In genomic region chr1:204466416-204467405, GRCh38 we compare ENCODE assay signal across 8 cellular contexts. TPM values are rescaled to one million over a fixed set of nuclear protein-coding genes. Genes with fewer than 3 reads are reported as not detected.
DNase-seq lines count a peak whose midpoint lies in the region; ATAC-seq and TF ChIP-seq lines count a peak whose summit lies in the region.

No MANE protein-coding gene starts in this region.

- H4K20me1 ChIP-seq in mammary epithelial cell (ENCODE audit: insufficient read depth, low read length), result no peaks in the 10 kb centered on the region

- H3K9me3 Mint-ChIP-seq in dendritic cell treated with granulocyte-macrophage colony-stimulating factor and Interleukin-4, amounts not matched to agents 40 ng/mL and 50 ng/mL, for 4 days, result no peaks in the 10 kb centered on the region
- H3K9me3 Mint-ChIP-seq in activated CD4-positive, alpha-beta memory T cell treated with anti-CD3 and anti-CD28 coated beads for 36 hours, result no peaks in the 10 kb centered on the region

- POLR2A ChIA-PET in activated CD4-positive, alpha-beta memory T cell treated with anti-CD3 and anti-CD28 coated beads for 36 hours (lab: Charles Lee), result interaction anchor here (1.1 kb wide), 1 partner anchor 27 kb away, joined by 4 read pairs; no protein-coding TSS in a partner anchor

- H3K79me1 ChIP-seq in mesenchymal stem cell (replicated peaks; ENCODE audit: low read length, poor library complexity, severe bottlenecking), result no peaks in the 10 kb centered on the region

- H3K27me3 ChIP-seq in breast epithelium, result no peaks in the 10 kb centered on the region
- H3K27me3 ChIP-seq in mammary epithelial cell (ENCODE audit: insufficient read depth, low read length), result no peaks in the 10 kb centered on the region
- H3K27me3 ChIP-seq in mucosa of stomach (ENCODE audit: control insufficient read depth, insufficient read depth, low read length), result no peaks in the 10 kb centered on the region
- H3K27me3 ChIP-seq in uterus, result no peaks in the 10 kb centered on the region
- H3K27me3 ChIP-seq in mesenchymal stem cell (ENCODE audit: control insufficient read depth in 1 of 2, insufficient read depth in 1 of 2, low read length in 2 of 2), result peaks cover 0 to 31% of the 10 kb centered on the region in 2 experiments

- TF ChIP-seq CTCF in breast epithelium (IDR thresholded peaks at IDR 0.05) (no peak), mammary epithelial cell (conservative IDR thresholded peaks at IDR 0.05 in 1 of 2, IDR thresholded peaks at IDR 0.05 in 1 of 2; ENCODE audit: extremely low read depth in 1 of 2, insufficient read depth in 1 of 2, low read depth in 1 of 2, low read length in 2 of 2) (no peak), uterus (IDR thresholded peaks at IDR 0.05) (no peak)

- TF ChIP-seq POLR2A in breast epithelium (IDR thresholded peaks at IDR 0.05) (no peak), uterus (IDR thresholded peaks at IDR 0.05) (no peak)

- H3K4me3 ChIP-seq in breast epithelium (peak overlapping the region in 1 of 3 donors; percentile 6), mammary epithelial cell (replicated peaks in 1 of 3; ENCODE audit: insufficient read depth in 1 of 3, low read depth in 2 of 3, low read length in 3 of 3) (no peak overlapping the region), mucosa of stomach (ENCODE audit: low read length) (no peak overlapping the region), uterus (no peak overlapping the region), mesenchymal stem cell (ENCODE audit: insufficient read depth in 1 of 2, low read depth in 1 of 2, low read length in 2 of 2) (no peak overlapping the region)

- DNase-seq in breast epithelium (ENCODE audit: low spot score in 2 of 2), result no peak
- DNase-seq in mammary epithelial cell, result no peak
- no peak for DNase-seq in uterus
- no peak for DNase-seq in activated CD4-positive, alpha-beta memory T cell treated with anti-CD3 and anti-CD28 coated beads for 36 hours
- no peak for DNase-seq in mesenchymal stem cell

- in situ Hi-C loops in mammary epithelial cell (cut with MboI; ENCODE audit: low sequenced_read_pairs in 2 of 2), result no loop called here

- no peak overlapping the region for H2BK120ac ChIP-seq in mesenchymal stem cell (ENCODE audit: low read depth, low read length)

- no peak for ATAC-seq in GM18909 (IDR thresholded peaks at IDR 0.05; ENCODE audit: poor library complexity, unreplicated experiment)

- H2AK5ac ChIP-seq in mesenchymal stem cell (ENCODE audit: low read length, severe bottlenecking), result no peak overlapping the region

- H4K8ac ChIP-seq in mesenchymal stem cell (ENCODE audit: low read length), result no peak overlapping the region

- dilution Hi-C loops in mammary epithelial cell (cut with HindIII; ENCODE audit: low sequenced_read_pairs), result no loop called here

- no peak overlapping the region for H3K14ac ChIP-seq in mesenchymal stem cell (ENCODE audit: low read length in 2 of 2)

- no peak overlapping the region for H2BK5ac ChIP-seq in mesenchymal stem cell (ENCODE audit: low read depth, low read length, poor library complexity, severe bottlenecking)

- no TSS peak for BruUV-seq in mammary epithelial cell (replicated peaks; lab: Mats Ljungman, UMichigan)

- no peak overlapping the region for H3K4ac ChIP-seq in mesenchymal stem cell (ENCODE audit: low read depth in 1 of 2, low read length in 2 of 2)

- H2BK15ac ChIP-seq in mesenchymal stem cell (ENCODE audit: low read depth, poor library complexity, severe bottlenecking), result no peak overlapping the region

- no peak overlapping the region for H3K4me3 Mint-ChIP-seq in dendritic cell treated with granulocyte-macrophage colony-stimulating factor and Interleukin-4, amounts not matched to agents 40 ng/mL and 50 ng/mL, for 4 days
- no peak overlapping the region for H3K4me3 Mint-ChIP-seq in activated CD4-positive, alpha-beta memory T cell treated with anti-CD3 and anti-CD28 coated beads for 36 hours

- H3K9ac ChIP-seq in mammary epithelial cell (ENCODE audit: insufficient read depth, low read length) (no peak overlapping the region), mucosa of stomach (ENCODE audit: low read length) (peak overlapping the region; percentile 3), mesenchymal stem cell (ENCODE audit: low read length) (no peak overlapping the region)

- H3K79me2 ChIP-seq in mammary epithelial cell (ENCODE audit: insufficient read depth, low read length), result no peaks in the 10 kb centered on the region

- H3K4me1 Mint-ChIP-seq in dendritic cell treated with granulocyte-macrophage colony-stimulating factor and Interleukin-4, amounts not matched to agents 40 ng/mL and 50 ng/mL, for 4 days (ENCODE audit: low read depth), result peaks cover 45% of the 10 kb centered on the region
- peaks cover 51% of the 10 kb centered on the region for H3K4me1 Mint-ChIP-seq in activated CD4-positive, alpha-beta memory T cell treated with anti-CD3 and anti-CD28 coated beads for 36 hours (ENCODE audit: low read depth)

- no peak overlapping the region for H2AFZ ChIP-seq in mammary epithelial cell (ENCODE audit: low read depth, low read length)
- H2AFZ ChIP-seq in mesenchymal stem cell (ENCODE audit: low read depth, low read length), result no peak overlapping the region

- H3K23ac ChIP-seq in mesenchymal stem cell (ENCODE audit: low read length in 2 of 2), result no peak overlapping the region

- H3K4me2 ChIP-seq in mammary epithelial cell (ENCODE audit: insufficient read depth, low read depth, low read length) (no peak overlapping the region), mesenchymal stem cell (ENCODE audit: low read length, poor library complexity, severe bottlenecking) (no peak overlapping the region)

- WGBS in mammary epithelial cell (ENCODE audit: low coverage, missing lambda C conversion rate), result 30% methylated on average over 10 of the region's 17 CpGs
- WGBS in mesenchymal stem cell, result 90% methylated on average over 16 of the region's 17 CpGs

- no peak overlapping the region for H3K18ac ChIP-seq in mesenchymal stem cell (ENCODE audit: low read depth in 1 of 2, low read length in 2 of 2)

- H3K27ac ChIP-seq in breast epithelium (peak overlapping the region; percentile 79 to 83), mammary epithelial cell (ENCODE audit: insufficient read depth, low read depth, low read length) (no peak overlapping the region), uterus (peak overlapping the region; percentile 22 to 77), mesenchymal stem cell (ENCODE audit: low read length, poor library complexity, severe bottlenecking) (no peak overlapping the region)

- no peaks in the 10 kb centered on the region for H3K27me3 Mint-ChIP-seq in dendritic cell treated with granulocyte-macrophage colony-stimulating factor and Interleukin-4, amounts not matched to agents 40 ng/mL and 50 ng/mL, for 4 days
- no peaks in the 10 kb centered on the region for H3K27me3 Mint-ChIP-seq in activated CD4-positive, alpha-beta memory T cell treated with anti-CD3 and anti-CD28 coated beads for 36 hours

- H3K36me3 Mint-ChIP-seq in dendritic cell treated with granulocyte-macrophage colony-stimulating factor and Interleukin-4, amounts not matched to agents 40 ng/mL and 50 ng/mL, for 4 days (ENCODE audit: low read depth), result no peaks in the 10 kb centered on the region
- peaks cover 18% of the 10 kb centered on the region for H3K36me3 Mint-ChIP-seq in activated CD4-positive, alpha-beta memory T cell treated with anti-CD3 and anti-CD28 coated beads for 36 hours

- CTCF ChIA-PET in mammary epithelial cell (lab: Charles Lee; ENCODE audit: low non-redundant PET), result interaction anchor here (0.6 kb wide), 1 partner anchor 35 kb away, joined by 9 read pairs; no protein-coding TSS in a partner anchor
- CTCF ChIA-PET in activated CD4-positive, alpha-beta memory T cell treated with anti-CD3 and anti-CD28 coated beads for 36 hours (lab: Charles Lee), result interaction anchor here (0.7 to 6.2 kb wide), 6 partner anchors 13 to 36 kb away, joined by 3 to 41 read pairs (median 4); partner anchors contain the start of gene PIK3C2B

- H2BK12ac ChIP-seq in mesenchymal stem cell (ENCODE audit: low read length in 2 of 2), result no peak overlapping the region

- H3K9me3 ChIP-seq in breast epithelium (no peaks in the 10 kb centered on the region), mammary epithelial cell (replicated peaks; ENCODE audit: insufficient read depth, low read length) (no peaks in the 10 kb centered on the region), mucosa of stomach (ENCODE audit: control insufficient read depth, low read length) (no peaks in the 10 kb centered on the region), uterus (no peaks in the 10 kb centered on the region), mesenchymal stem cell (ENCODE audit: control insufficient read depth, low read length) (no peaks in the 10 kb centered on the region)

- intact Hi-C loops in breast epithelium (cut with DNase I; ENCODE audit: low total_unique reads), result no loop called here
- intact Hi-C loops in mammary epithelial cell (cut with micrococcal nuclease), result no loop called here
- intact Hi-C loops in dendritic cell treated with granulocyte-macrophage colony-stimulating factor and Interleukin-4, amounts not matched to agents 40 ng/mL and 50 ng/mL, for 4 days (cut with micrococcal nuclease), result no loop called here
- intact Hi-C loops in uterus (cut with DNase I; ENCODE audit: low total_unique reads), result no loop called here
- intact Hi-C loops in activated CD4-positive, alpha-beta memory T cell treated with anti-CD3 and anti-CD28 coated beads for 36 hours (cut with micrococcal nuclease), result no loop called here

- H3K36me3 ChIP-seq in breast epithelium, result no peaks in the 10 kb centered on the region
- no peaks in the 10 kb centered on the region for H3K36me3 ChIP-seq in mammary epithelial cell (ENCODE audit: insufficient read depth, low read length)
- H3K36me3 ChIP-seq in mucosa of stomach (ENCODE audit: control insufficient read depth, insufficient read depth, low read length), result peaks cover 17% of the 10 kb centered on the region
- no peaks in the 10 kb centered on the region for H3K36me3 ChIP-seq in uterus
- peaks cover 0 to 15% of the 10 kb centered on the region in 2 experiments for H3K36me3 ChIP-seq in mesenchymal stem cell (ENCODE audit: control insufficient read depth in 1 of 2, insufficient read depth in 2 of 2, low read depth in 1 of 2, low read length in 2 of 2)

- peak overlapping the region; percentile 78 for H3K27ac Mint-ChIP-seq in dendritic cell treated with granulocyte-macrophage colony-stimulating factor and Interleukin-4, amounts not matched to agents 40 ng/mL and 50 ng/mL, for 4 days
- no peak overlapping the region for H3K27ac Mint-ChIP-seq in activated CD4-positive, alpha-beta memory T cell treated with anti-CD3 and anti-CD28 coated beads for 36 hours

- no peak overlapping the region for H4K91ac ChIP-seq in mesenchymal stem cell (ENCODE audit: low read length)

- H3K4me1 ChIP-seq in breast epithelium, result peaks cover 4 to 10% of the 10 kb centered on the region in 2 donors
- peaks cover 4% of the 10 kb centered on the region for H3K4me1 ChIP-seq in mammary epithelial cell (ENCODE audit: insufficient read depth, low read length)
- H3K4me1 ChIP-seq in mucosa of stomach (ENCODE audit: control insufficient read depth, insufficient read depth, low read length), result peaks cover 16% of the 10 kb centered on the region
- H3K4me1 ChIP-seq in uterus, result peaks cover 0 to 13% of the 10 kb centered on the region in 2 donors
- no peaks in the 10 kb centered on the region for H3K4me1 ChIP-seq in mesenchymal stem cell (ENCODE audit: control insufficient read depth, insufficient read depth, low read depth, low read length)

RNA-seq across cellular contexts. Expression of gene PIK3C2B, which starts 27.9 kb away (rescaled TPM):
- total RNA-seq in breast epithelium (10 to 100 TPM; 17.6 to 31.5 (median 24.9) TPM), mammary epithelial cell (10 to 100 TPM in 1 of 2 donors, 1 to 10 TPM in 1; 7.5 to 14.5 TPM), uterus (10 to 100 TPM in 3 of 4 donors, 1 to 10 TPM in 1; 7.4 to 81.5 (median 38.3) TPM)
- 6.0 TPM for polyA plus RNA-seq in mammary epithelial cell
- 9.3 TPM for polyA minus RNA-seq in mammary epithelial cell
- total RNA-seq in activated CD4-positive, alpha-beta memory T cell treated with anti-CD3 and anti-CD28 coated beads for 36 hours, result 10 to 100 TPM; 43.4 to 46.4 TPM
- polyA plus RNA-seq in mesenchymal stem cell (2013, experiment 1 of 2), result 3.7 TPM
- 3.8 TPM for polyA plus RNA-seq in mesenchymal stem cell (2013, experiment 2 of 2)

RNA-seq across cellular contexts. Expression of gene MDM4, which starts 49.5 kb away (rescaled TPM):
- total RNA-seq in breast epithelium, result 100 to 1,000 TPM in 2 of 3 donors, 10 to 100 TPM in 1; 63.5 to 128 (median 103) TPM
- total RNA-seq in mammary epithelial cell, result 10 to 100 TPM; 21.7 to 37.1 TPM
- 5.1 TPM for polyA plus RNA-seq in mammary epithelial cell
- polyA minus RNA-seq in mammary epithelial cell, result 7.7 TPM
- total RNA-seq in uterus, result 100 to 1,000 TPM in 3 of 4 donors, 10 to 100 TPM in 1; 31.0 to 141 (median 134) TPM
- 10 to 100 TPM; 88.0 to 90.8 TPM for total RNA-seq in activated CD4-positive, alpha-beta memory T cell treated with anti-CD3 and anti-CD28 coated beads for 36 hours
- 10.6 TPM for polyA plus RNA-seq in mesenchymal stem cell (2013, experiment 1 of 2)
- polyA plus RNA-seq in mesenchymal stem cell (2013, experiment 2 of 2), result 9.5 TPM

RNA-seq across cellular contexts. Expression of gene PPP1R15B, which starts 55.1 kb away (rescaled TPM):
- total RNA-seq in breast epithelium (10 to 100 TPM; 47.5 to 91.6 (median 53.3) TPM), mammary epithelial cell (10 to 100 TPM; 33.4 to 37.5 TPM), uterus (10 to 100 TPM; 20.5 to 58.9 (median 46.4) TPM)
- 20.1 TPM for polyA plus RNA-seq in mammary epithelial cell
- 41.7 TPM for polyA minus RNA-seq in mammary epithelial cell
- 10 to 100 TPM; 54.9 to 57.1 TPM for total RNA-seq in activated CD4-positive, alpha-beta memory T cell treated with anti-CD3 and anti-CD28 coated beads for 36 hours
- polyA plus RNA-seq in mesenchymal stem cell (2013, experiment 1 of 2), result 19.9 TPM
- 19.0 TPM for polyA plus RNA-seq in mesenchymal stem cell (2013, experiment 2 of 2)

Comparison
In these comparisons a context has a peak if more than half of its experiments do, and no peak if none do; other contexts are left out.
1. H3K27ac ChIP-seq: peak in breast epithelium (2 of 2) and uterus (2 of 2); none in mammary epithelial cell (single experiment) and mesenchymal stem cell (single experiment).